ENCODE assay signal across 19 cellular contexts in genomic region chr11:25992254-25992653, GRCh38.
"Had no signal": no experiment of that assay in that cellular context is flagged by ENCODE, and none has a peak within 500 bp of the region (broad histone marks: within the 10 kb centered on the region; RNA-seq: fewer than 3 reads in every experiment).

No MANE protein-coding gene starts in this region.

- ATAC-seq: heart right ventricle; left colon; sciatic nerve; stimulated activated memory B cell treated with anti-CD40 and anti-IgM and Interleukin-4, amounts not matched to agents 10 μg/mL and 1 μg/mL and 100 μg/mL, for 72 hours had no signal

- H3K36me3 ChIP-seq: brain microvascular endothelial cell, esophagus muscularis mucosa, heart right ventricle, stomach, suprapubic skin, transverse colon had no signal

- H3K27ac ChIP-seq: brain microvascular endothelial cell, esophagus muscularis mucosa, heart right ventricle, parathyroid adenoma, stomach, suprapubic skin, transverse colon had no signal

- H3K27me3 ChIP-seq: brain microvascular endothelial cell, esophagus muscularis mucosa, heart right ventricle, stomach, suprapubic skin, transverse colon had no signal

- H3K4me1 ChIP-seq: heart right ventricle, parathyroid adenoma, suprapubic skin, transverse colon had no signal

- H3K4me3 ChIP-seq: esophagus muscularis mucosa, heart right ventricle, stomach, suprapubic skin, transverse colon had no signal

- DNase-seq: activated CD4-positive, alpha-beta T cell treated with anti-CD3 and anti-CD28 coated beads for 1 hour; activated CD4-positive, alpha-beta T cell treated with anti-CD3 and anti-CD28 coated beads, Interleukin-2, amount 50 U/mL, for 1 hour; activated gamma-delta T cell treated with Interleukin-2 at 50 U/mL for 16 hours; activated T-cell treated with anti-CD3 and anti-CD28 coated beads, Interleukin-2, amount 50 U/mL, for 1 hour; anterior cingulate cortex; brain microvascular endothelial cell; heart right ventricle; islet precursor cell; left colon; small intestine; stimulated activated CD4-positive, alpha-beta T cell treated with anti-CD3 and anti-CD28 coated beads, Interleukin-2, amount 100 ng/mL, for 24 hours; stomach; T-helper 9 cell; transverse colon had no signal

- H3K9me3 ChIP-seq: esophagus muscularis mucosa, heart right ventricle, stomach, suprapubic skin, transverse colon had no signal
